Comparison of ENCODE assay signal across 19 cellular contexts in genomic region chr19:40533508-40533907, GRCh38. TPM values are rescaled to one million over a fixed set of nuclear protein-coding genes. Genes with fewer than 3 reads are reported as not detected.
DNase-seq lines count a peak whose midpoint lies in the region; ATAC-seq, FAIRE-seq and TF ChIP-seq lines count a peak whose summit lies in the region.
"Had no signal": no experiment of that assay in that cellular context is flagged by ENCODE, and none has a peak within 500 bp of the region (broad histone marks: within the 10 kb centered on the region; RNA-seq: fewer than 3 reads in every experiment).

No MANE protein-coding gene starts in this region.

- H3K9ac ChIP-seq in astrocyte (ENCODE audit: low read length): no peak overlapping the region

- H3K36me3 ChIP-seq in HEK293 (ENCODE audit: control insufficient read depth in 2 of 2, insufficient read depth in 1 of 2, low read length in 2 of 2) (peaks cover 0 to 3% of the 10 kb centered on the region in 2 experiments; a peak in 2 of 3 replicates), astrocyte (ENCODE audit: insufficient read depth, low read length) (no peaks in the 10 kb centered on the region)

- no peak overlapping the region for H2AFZ ChIP-seq in astrocyte (ENCODE audit: low read depth, low read length)

- H3K4me3 ChIP-seq in HEK293 (ENCODE audit: low read depth, low read length) (no peak overlapping the region), astrocyte (ENCODE audit: insufficient read depth, low read depth, low read length) (no peak overlapping the region)

- no peak for ATAC-seq in HG03460 (IDR thresholded peaks at IDR 0.05; ENCODE audit: unreplicated experiment)
- ATAC-seq: T-cell had no signal

- no peaks in the 10 kb centered on the region for H3K9me3 Mint-ChIP-seq in astrocyte (ENCODE audit: unreplicated experiment)
- peaks cover 19% of the 10 kb centered on the region for H3K9me3 Mint-ChIP-seq in glutamatergic neuron (ENCODE audit: unreplicated experiment)
- H3K9me3 Mint-ChIP-seq: central memory CD8-positive, alpha-beta T cell; nephron; stimulated activated naive CD8-positive, alpha-beta T cell treated with anti-CD3 and anti-CD28 coated beads, Interleukin-15, Interleukin-2, amounts not matched to agents 100 ng/mL and 50 ng/mL, for 24 hours; T-cell had no signal

- H3K4me3 Mint-ChIP-seq in astrocyte (ENCODE audit: unreplicated experiment): no peak overlapping the region
- H3K4me3 Mint-ChIP-seq in glutamatergic neuron (ENCODE audit: unreplicated experiment): peak overlapping the region; percentile 40
- H3K4me3 Mint-ChIP-seq: activated B cell treated with CpG ODN at 0.5 μM for 24 hours; CD4-positive, alpha-beta memory T cell; central memory CD8-positive, alpha-beta T cell; stimulated activated naive CD8-positive, alpha-beta T cell treated with anti-CD3 and anti-CD28 coated beads, Interleukin-15, Interleukin-2, amounts not matched to agents 100 ng/mL and 50 ng/mL, for 24 hours; T-cell had no signal

- no peaks in the 10 kb centered on the region for H4K20me1 ChIP-seq in astrocyte (ENCODE audit: insufficient read depth, low read length)

- H3K79me2 ChIP-seq in astrocyte (ENCODE audit: insufficient read depth, low read length): no peaks in the 10 kb centered on the region

- FAIRE-seq in D721Med (lab: Jason Lieb, UNC) (no peak), astrocyte (lab: Jason Lieb, UNC) (no peak)

- peak; percentile 8 for TF ChIP-seq CTCF in D721Med (IDR thresholded peaks at IDR 0.05; ENCODE audit: insufficient read depth, missing control alignments)
- TF ChIP-seq CTCF in HEK293 (tag by site-specific recombination; IDR thresholded peaks at IDR 0.05): 0 out of 2 replicates have a peak, but pooled peaks have one; percentile 6
- TF ChIP-seq CTCF in astrocyte (IDR thresholded peaks at IDR 0.05; ENCODE audit: insufficient read depth, low read depth, low read length): peak; percentile 6
- TF ChIP-seq CTCF in glutamatergic neuron (IDR thresholded peaks at IDR 0.05; ENCODE audit: partially characterized antibody, unreplicated experiment): no peak

- POLR2A ChIA-PET in HEK293 (lab: Yijun Ruan, JAX): interaction anchor here (1.0 kb wide), 1 partner anchor 65 kb away, joined by 3 read pairs; no protein-coding TSS in a partner anchor

- DNase-seq in D721Med (ENCODE audit: insufficient read length, low spot score) (no peak), astrocyte (ENCODE audit: low read depth) (no peak), glutamatergic neuron (no peak), AML-193 (lab: John Stamatoyannopoulos, UW) (no peak), cerebellar cortex (ENCODE audit: low spot score) (no peak)
- DNase-seq in effector CD4-positive, alpha-beta T cell: no peak
- DNase-seq: activated B cell treated with CpG ODN at 0.5 μM for 24 hours; CD4-positive, alpha-beta memory T cell; head of caudate nucleus; mesendoderm; NCI-H2081 treated with DMSO at 0.1 percent for 48 hours; NCI-H526; T-cell had no signal

- no peaks in the 10 kb centered on the region for H3K27me3 ChIP-seq in astrocyte (ENCODE audit: insufficient read depth, low read length)

- no peak overlapping the region for H3K4me2 ChIP-seq in astrocyte (ENCODE audit: low read length)

- no peaks in the 10 kb centered on the region for H3K4me1 Mint-ChIP-seq in astrocyte (ENCODE audit: low read depth, unreplicated experiment)
- peaks cover 23% of the 10 kb centered on the region for H3K4me1 Mint-ChIP-seq in glutamatergic neuron (ENCODE audit: low read depth, unreplicated experiment)

- H3K4me1 ChIP-seq in HEK293 (ENCODE audit: control insufficient read depth, insufficient read depth, low read length) (peaks cover 17% of the 10 kb centered on the region), astrocyte (ENCODE audit: insufficient read depth, low read length) (peaks cover 5% of the 10 kb centered on the region)

- no peak overlapping the region for H3K27ac Mint-ChIP-seq in astrocyte (ENCODE audit: unreplicated experiment)
- H3K27ac Mint-ChIP-seq in glutamatergic neuron (ENCODE audit: unreplicated experiment): peak overlapping the region; percentile 40
- H3K27ac Mint-ChIP-seq: activated B cell treated with CpG ODN at 0.5 μM for 24 hours; CD4-positive, alpha-beta memory T cell; nephron; stimulated activated naive CD8-positive, alpha-beta T cell treated with anti-CD3 and anti-CD28 coated beads, Interleukin-15, Interleukin-2, amounts not matched to agents 100 ng/mL and 50 ng/mL, for 24 hours; T-cell had no signal

- H3K36me3 Mint-ChIP-seq in astrocyte (ENCODE audit: low read depth, unreplicated experiment) (no peaks in the 10 kb centered on the region), glutamatergic neuron (ENCODE audit: unreplicated experiment) (peaks cover 25% of the 10 kb centered on the region)
- H3K36me3 Mint-ChIP-seq: CD4-positive, alpha-beta memory T cell; T-cell had no signal

- peaks cover 46% of the 10 kb centered on the region for H3K27me3 Mint-ChIP-seq in astrocyte (ENCODE audit: low read depth, unreplicated experiment)
- H3K27me3 Mint-ChIP-seq in glutamatergic neuron (ENCODE audit: unreplicated experiment): peaks cover 8% of the 10 kb centered on the region

- CTCF ChIA-PET in HEK293 (lab: Yijun Ruan, JAX): interaction anchor here (0.7 to 13.3 kb wide), 11 partner anchors 10 to 107 kb away, joined by 3 to 259 read pairs (median 16); partner anchors contain the start of gene LTBP4

- H3K9me3 ChIP-seq in HEK293 (ENCODE audit: control insufficient read depth, insufficient read depth, low read depth, low read length) (no peaks in the 10 kb centered on the region), astrocyte (ENCODE audit: insufficient read depth, low read depth, low read length) (no peaks in the 10 kb centered on the region)

- H3K27ac ChIP-seq in HEK293 (ENCODE audit: extremely low read depth, low read depth, low read length): no peak overlapping the region
- H3K27ac ChIP-seq in astrocyte (ENCODE audit: low read depth, low read length): no peak overlapping the region
- H3K27ac ChIP-seq: RWPE1 had no signal

TF ChIP-seq in HEK293, 187 proteins besides CTCF, POLR2A, EP300 and RAD21:
- no peak for TF ChIP-seq SP2 (tag by site-specific recombination; IDR thresholded peaks at IDR 0.05)
- TF ChIP-seq ZNF747 (tag by site-specific recombination; IDR thresholded peaks at IDR 0.05): 0 out of 2 replicates have a peak, but pooled peaks have one; percentile 19
- peak; percentile 90 for TF ChIP-seq ZNF366 (tag by site-specific recombination; conservative IDR thresholded peaks at IDR 0.05)
- TF ChIP-seq ZNF544 (tag by site-specific recombination; IDR thresholded peaks at IDR 0.05): peak; percentile 58
- no peak for TF ChIP-seq ZBTB17 (tag by site-specific recombination; IDR thresholded peaks at IDR 0.05)
- peak; percentile 37; the same call in 1 of the 2 replicates for TF ChIP-seq ZNF112 (tag by site-specific recombination; IDR thresholded peaks at IDR 0.05)
- 0 out of 2 replicates have a peak, but pooled peaks have one; percentile 22 for TF ChIP-seq KLF16 (tag by site-specific recombination; IDR thresholded peaks at IDR 0.05)
- TF ChIP-seq OVOL3 (tag by site-specific recombination; IDR thresholded peaks at IDR 0.05): no peak
- TF ChIP-seq ZNF521 (tag by site-specific recombination; IDR thresholded peaks at IDR 0.05): peak; percentile 93; the same call in 1 of the 2 replicates
- TF ChIP-seq ZNF776 (tag by site-specific recombination; IDR thresholded peaks at IDR 0.05; ENCODE audit: borderline replicate concordance): peak; percentile 52; the same call in 1 of the 2 replicates

RNA-seq across cellular contexts. Expression of gene SHKBP1, which starts 43.2 kb away (rescaled TPM):
- 56.3 and 60.4 TPM in 2 replicates for total RNA-seq in astrocyte
- 170 TPM for total RNA-seq in glutamatergic neuron (ENCODE audit: unreplicated experiment)
